Comparison of ENCODE assay signal across 26 cellular contexts in genomic region chr13:76775031-76775740, GRCh38.
"Had no signal": no experiment of that assay in that cellular context is flagged by ENCODE, and none has a peak within 500 bp of the region (broad histone marks: within the 10 kb centered on the region; RNA-seq: fewer than 3 reads in every experiment).

No MANE protein-coding gene starts in this region.

- H3K36me3 ChIP-seq: ascending aorta, cardiac muscle cell, pancreas, prostate gland, spleen, transverse colon had no signal

- H3K27me3 ChIP-seq: ascending aorta, cardiac muscle cell, pancreas, spleen, testis, transverse colon had no signal

- H3K4me3 ChIP-seq: ascending aorta, cardiac muscle cell, coronary artery, pancreas, prostate gland, spleen, testis, transverse colon had no signal

- DNase-seq: activated CD4-positive, alpha-beta T cell treated with anti-CD3 and anti-CD28 coated beads for 4 hours; activated CD4-positive, alpha-beta T cell treated with anti-CD3 and anti-CD28 coated beads, Interleukin-2, amount 50 U/mL, for 48 hours; activated CD8-positive, alpha-beta memory T cell treated with anti-CD3 and anti-CD28 coated beads for 24 hours; activated effector memory CD4-positive, alpha-beta T cell treated with Interleukin-2 at 50 U/mL for 16 hours; activated naive CD4-positive, alpha-beta T cell treated with Interleukin-2 at 50 U/mL for 16 hours; effector memory CD8-positive, alpha-beta T cell; erythroblast; foreskin keratinocyte; midbrain; naive thymus-derived CD4-positive, alpha-beta T cell; nucleus accumbens; pancreas; retina; spleen; stimulated activated CD4-positive, alpha-beta T cell treated with anti-CD3 and anti-CD28 coated beads, Interleukin-4, amount 100 ng/mL, for 1 hour; stimulated activated naive CD8-positive, alpha-beta T cell treated with anti-CD3 and anti-CD28 coated beads, Interleukin-15, Interleukin-2, amounts not matched to agents 100 U/mL and 50 U/mL, for 24 hours; T-helper 9 cell; testis; transverse colon had no signal

- FAIRE-seq: islet of Langerhans, pancreas, TTC549 had no signal

- H3K9me3 ChIP-seq: ascending aorta, pancreas, prostate gland, spleen, testis, transverse colon had no signal

- ATAC-seq: effector memory CD8-positive, alpha-beta T cell; foreskin keratinocyte; naive thymus-derived CD4-positive, alpha-beta T cell; pancreas; stimulated activated naive CD8-positive, alpha-beta T cell treated with anti-CD3 and anti-CD28 coated beads, Interleukin-15, Interleukin-2, amounts not matched to agents 100 U/mL and 50 U/mL, for 24 hours had no signal

- H3K4me1 ChIP-seq: ascending aorta, foreskin keratinocyte, pancreas, prostate gland, spleen, testis, transverse colon had no signal

- H3K27ac ChIP-seq: ascending aorta, cardiac muscle cell, coronary artery, foreskin keratinocyte, pancreas, prostate gland, spleen, testis, transverse colon, VCaP had no signal
